Comparison of ENCODE assay signal across 16 cellular contexts in the genomic region with DNA sequence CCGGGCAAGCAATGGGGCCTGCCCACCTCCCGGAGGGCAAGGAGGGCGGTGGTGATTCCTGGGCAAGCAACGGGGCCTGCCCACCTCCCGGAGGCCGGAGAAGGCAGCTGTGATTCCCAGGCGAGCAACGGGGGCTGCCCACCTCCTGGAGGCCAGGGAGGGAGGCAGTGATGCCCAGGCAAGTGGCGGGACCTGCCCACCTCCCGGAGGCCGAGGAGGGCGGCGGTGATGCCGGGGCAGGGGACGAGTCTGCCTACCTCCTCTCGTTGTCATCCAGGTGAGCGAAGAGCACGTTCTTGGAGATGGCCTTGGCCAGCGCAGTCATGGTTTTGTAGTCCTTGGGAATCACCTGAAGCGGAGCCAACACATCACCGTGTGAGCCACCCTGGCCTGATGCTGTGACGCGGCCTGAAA. TPM values are rescaled to one million over a fixed set of nuclear protein-coding genes. Genes with fewer than 3 reads are reported as not detected.
DNase-seq lines count a peak whose midpoint lies in the region; ATAC-seq, FAIRE-seq and TF ChIP-seq lines count a peak whose summit lies in the region.
"Had no signal": no experiment of that assay in that cellular context is flagged by ENCODE, and none has a peak within 500 bp of the region (broad histone marks: within the 10 kb centered on the region; RNA-seq: fewer than 3 reads in every experiment).

No MANE protein-coding gene starts in this region.

- peaks cover 4% of the 10 kb centered on the region for H3K36me3 ChIP-seq in Caco-2 (ENCODE audit: control insufficient read depth, insufficient read depth, low read length)

- CTCF ChIA-PET in Caco-2 (lab: Charles Lee), result no interaction called here

- ATAC-seq in right cardiac atrium (peak in 1 of 2 donors; percentile 37), Right ventricle myocardium inferior (no peak), sciatic nerve (no peak), HG03432 (IDR thresholded peaks at IDR 0.05; ENCODE audit: unreplicated experiment) (no peak)
- ATAC-seq: GM23338 had no signal

- H3K27ac ChIP-seq in right cardiac atrium (ENCODE audit: low read length), result no peak overlapping the region
- H3K27ac ChIP-seq: C4-2B had no signal

- intact Hi-C loops in right cardiac atrium (cut with DNase I) (loop anchor here in 1 of 4 donors (10.0 kb wide), 1 partner anchor 78 kb away; no protein-coding TSS in a partner anchor), Right ventricle myocardium inferior (cut with DNase I) (no loop called here), sciatic nerve (cut with DNase I) (no loop called here), Caco-2 (cut with micrococcal nuclease; ENCODE audit: unreplicated experiment) (no loop called here)

- 97% methylated on average over 23 of the region's 23 CpGs for WGBS in right cardiac atrium

- no peaks in the 10 kb centered on the region for H3K4me1 ChIP-seq in right cardiac atrium (ENCODE audit: control insufficient read depth, insufficient read depth, low read length)
- H3K4me1 ChIP-seq in Caco-2, result no peaks in the 10 kb centered on the region

- H3K9me3 ChIP-seq in right cardiac atrium (ENCODE audit: control insufficient read depth, low read length) (no peaks in the 10 kb centered on the region), Caco-2 (0 out of 2 replicates have a peak, but pooled peaks cover 3% of the 10 kb centered on the region)

- H3K4me1 Mint-ChIP-seq in chondrocyte (ENCODE audit: low read depth), result peaks cover 5% of the 10 kb centered on the region
- no peaks in the 10 kb centered on the region for H3K4me1 Mint-ChIP-seq in Caco-2 (ENCODE audit: low read depth, unreplicated experiment)
- H3K4me1 Mint-ChIP-seq: B cell, GM23338 had no signal

- H3K4me3 ChIP-seq in right cardiac atrium (ENCODE audit: low read length) (no peak overlapping the region), Caco-2 (ENCODE audit: low read depth, low read length) (no peak overlapping the region)
- H3K4me3 ChIP-seq: GM23338 had no signal

- POLR2A ChIA-PET in Caco-2 (lab: Charles Lee), result no interaction called here

- DNase-seq in right cardiac atrium (peak in 2 of 3 donors; percentile 29 to 53), Right ventricle myocardium inferior (ENCODE audit: missing footprints) (no peak), chondrocyte (ENCODE audit: low spot score) (peak; percentile 66), sciatic nerve (ENCODE audit: low spot score) (peak; percentile 40), urothelium cell line (ENCODE audit: low spot score) (no peak), cortex of kidney (lab: John Stamatoyannopoulos, UW) (no peak), Caco-2 (no peak)
- DNase-seq: Calu3, DMS79 treated with DMSO at 0.1 percent for 48 hours, GF-D8 had no signal

- H3K27me3 ChIP-seq in right cardiac atrium (ENCODE audit: control insufficient read depth, insufficient read depth) (no peaks in the 10 kb centered on the region), Caco-2 (replicated peaks; ENCODE audit: control insufficient read depth, insufficient read depth, low read length) (no peaks in the 10 kb centered on the region)

- H3K27ac Mint-ChIP-seq in chondrocyte (ENCODE audit: unreplicated experiment), result no peak overlapping the region
- no peak overlapping the region for H3K27ac Mint-ChIP-seq in Caco-2 (ENCODE audit: unreplicated experiment)
- H3K27ac Mint-ChIP-seq: B cell; CD4-positive, alpha-beta T cell; GM23338 had no signal

- H3K27me3 Mint-ChIP-seq in chondrocyte (ENCODE audit: low read depth), result no peaks in the 10 kb centered on the region
- H3K27me3 Mint-ChIP-seq in Caco-2 (ENCODE audit: insufficient read depth, unreplicated experiment), result no peaks in the 10 kb centered on the region
- H3K27me3 Mint-ChIP-seq: B cell; CD4-positive, alpha-beta T cell had no signal

- H3K36me3 Mint-ChIP-seq in chondrocyte (ENCODE audit: low read depth) (peaks cover 8% of the 10 kb centered on the region), Caco-2 (ENCODE audit: insufficient read depth, unreplicated experiment) (peaks cover 65% of the 10 kb centered on the region)

- H3K4me3 Mint-ChIP-seq in chondrocyte (ENCODE audit: unreplicated experiment), result no peak overlapping the region
- H3K4me3 Mint-ChIP-seq in Caco-2 (ENCODE audit: unreplicated experiment), result no peak overlapping the region
- H3K4me3 Mint-ChIP-seq: B cell; CD4-positive, alpha-beta T cell; GM23338 had no signal

- TF ChIP-seq CTCF in chondrocyte (IDR thresholded peaks at IDR 0.05) (no peak), Caco-2 (IDR thresholded peaks at IDR 0.05; ENCODE audit: insufficient read depth in 1 of 2, low read depth in 1 of 2, low read length in 1 of 2, severe bottlenecking in 1 of 2, unreplicated experiment in 1 of 2) (no peak)

- H3K9me3 Mint-ChIP-seq in chondrocyte (ENCODE audit: low read depth) (peaks cover 3% of the 10 kb centered on the region), Caco-2 (ENCODE audit: unreplicated experiment) (peaks cover 11% of the 10 kb centered on the region)
- H3K9me3 Mint-ChIP-seq: CD4-positive, alpha-beta T cell had no signal

- peak; percentile 55 for FAIRE-seq in urothelium cell line (lab: Jason Lieb, UNC)
- FAIRE-seq: H54 had no signal

- BruUV-seq in Caco-2 (replicated peaks; lab: Mats Ljungman, UMichigan), result no TSS peak

RNA-seq across cellular contexts. Expression of a gene that starts 49.5 kb away (rescaled TPM):
- total RNA-seq in right cardiac atrium, result 10 to 100 TPM; 12.0 to 20.7 (median 16.1) TPM
- 10.2 TPM for polyA plus RNA-seq in right cardiac atrium
- total RNA-seq in Right ventricle myocardium inferior, result 17.7 TPM
- total RNA-seq in chondrocyte, result 15.3 to 23.2 TPM (median 16.6 TPM) in 3 replicates
- 19.0 TPM for total RNA-seq in sciatic nerve
- total RNA-seq in Caco-2 (2022), result 51.4 and 53.4 TPM in 2 replicates

RNA-seq across cellular contexts. Expression of a gene that starts 50.1 kb away (rescaled TPM):
- 10 to 100 TPM; 22.6 to 38.3 (median 25.1) TPM for total RNA-seq in right cardiac atrium
- polyA plus RNA-seq in right cardiac atrium, result 20.7 TPM
- total RNA-seq in Right ventricle myocardium inferior, result 16.7 TPM
- 7.7 to 8.6 TPM (median 7.9 TPM) in 3 replicates for total RNA-seq in chondrocyte
- total RNA-seq in sciatic nerve, result 11.1 TPM
- total RNA-seq in Caco-2 (2022), result 56.6 and 60.0 TPM in 2 replicates

Comparison
In these comparisons a context has a peak if more than half of its experiments do, and no peak if none do; other contexts are left out.
1. DNase-seq: peak in right cardiac atrium (2 of 3), chondrocyte (single experiment) and sciatic nerve (single experiment); none in Right ventricle myocardium inferior (single experiment), urothelium cell line (single experiment), cortex of kidney (single experiment) and Caco-2 (0 of 2).